ENCODE assay signal across 11 cellular contexts in genomic region chr11:86811637-86812321, GRCh38. TPM values are rescaled to one million over a fixed set of nuclear protein-coding genes. Genes with fewer than 3 reads are reported as not detected.
DNase-seq lines count a peak whose midpoint lies in the region; TF ChIP-seq lines count a peak whose summit lies in the region.
"Had no signal": no experiment of that assay in that cellular context is flagged by ENCODE, and none has a peak within 500 bp of the region (broad histone marks: within the 10 kb centered on the region; RNA-seq: fewer than 3 reads in every experiment).

No MANE protein-coding gene starts in this region.

- 56 to 100% methylated on average over 1 to 2 of the region's 2 CpGs for WGBS in esophagus squamous epithelium, 2 donors

- TF ChIP-seq CTCF in AG09309 (IDR thresholded peaks at IDR 0.05; ENCODE audit: control insufficient read depth, insufficient read depth, low read depth, low read length, missing control alignments) (no peak), esophagus squamous epithelium (IDR thresholded peaks at IDR 0.05) (no peak)

- intact Hi-C loops in esophagus squamous epithelium (cut with DNase I), result no loop called here

- H3K9me3 ChIP-seq in esophagus squamous epithelium, result no peaks in the 10 kb centered on the region

- H3K27me3 ChIP-seq in esophagus squamous epithelium, result no peaks in the 10 kb centered on the region

- H3K4me3 ChIP-seq in AG09309 (ENCODE audit: control insufficient read depth, low read depth, low read length) (no peak overlapping the region), esophagus squamous epithelium (no peak overlapping the region)

- H3K27ac ChIP-seq in epithelial cell of prostate (peak overlapping the region; percentile 38), esophagus squamous epithelium (no peak overlapping the region)

- no peaks in the 10 kb centered on the region for H3K36me3 ChIP-seq in esophagus squamous epithelium

- H3K4me1 ChIP-seq in esophagus squamous epithelium, result peaks cover 0 to 14% (median 0%) of the 10 kb centered on the region in 3 donors

- TF ChIP-seq POLR2A in esophagus squamous epithelium (IDR thresholded peaks at IDR 0.05), result no peak

- DNase-seq in AG09309 (ENCODE audit: low read depth) (peak; percentile 34), NCI-H69 (lab: John Stamatoyannopoulos, UW) (peak; percentile 30), epithelial cell of prostate (ENCODE audit: low read depth, low spot score) (no peak), non-pigmented ciliary epithelial cell (ENCODE audit: low read depth) (peak; percentile 43), esophagus squamous epithelium (lab: John Stamatoyannopoulos, UW) (no peak), NCI-H345 treated with DMSO at 0.1 percent for 48 hours (lab: John Stamatoyannopoulos, UW; ENCODE audit: unreplicated experiment) (no peak), NCI-H2081 treated with DMSO at 0.1 percent for 48 hours (lab: John Stamatoyannopoulos, UW) (no peak)
- DNase-seq in activated CD8-positive, alpha-beta memory T cell treated with anti-CD3 and anti-CD28 coated beads for 24 hours, result no peak
- DNase-seq: CD4-positive, CD25-positive, alpha-beta regulatory T cell; NCI-H748 treated with DMSO at 0.1 percent for 48 hours; T-helper 17 cell had no signal

RNA-seq across cellular contexts. Expression of gene PRSS23, which starts 11.4 kb away (rescaled TPM):
- 10 to 100 TPM in 2 of 4 donors, 1 to 10 TPM in 2; 2.9 to 20.6 (median 9.4) TPM for total RNA-seq in esophagus squamous epithelium
- total RNA-seq: CD4-positive, CD25-positive, alpha-beta regulatory T cell; T-helper 17 cell had no signal

Comparison
In these comparisons a context has a peak if more than half of its experiments do, and no peak if none do; other contexts are left out.
1. DNase-seq: peak in AG09309 (single experiment), NCI-H69 (single experiment) and non-pigmented ciliary epithelial cell (single experiment); none in epithelial cell of prostate (single experiment), esophagus squamous epithelium (single experiment), NCI-H345 treated with DMSO at 0.1 percent for 48 hours (single experiment), NCI-H2081 treated with DMSO at 0.1 percent for 48 hours (single experiment) and activated CD8-positive, alpha-beta memory T cell treated with anti-CD3 and anti-CD28 coated beads for 24 hours (single experiment).